20 cellular contexts compared by ENCODE assay signal in the genomic region with DNA sequence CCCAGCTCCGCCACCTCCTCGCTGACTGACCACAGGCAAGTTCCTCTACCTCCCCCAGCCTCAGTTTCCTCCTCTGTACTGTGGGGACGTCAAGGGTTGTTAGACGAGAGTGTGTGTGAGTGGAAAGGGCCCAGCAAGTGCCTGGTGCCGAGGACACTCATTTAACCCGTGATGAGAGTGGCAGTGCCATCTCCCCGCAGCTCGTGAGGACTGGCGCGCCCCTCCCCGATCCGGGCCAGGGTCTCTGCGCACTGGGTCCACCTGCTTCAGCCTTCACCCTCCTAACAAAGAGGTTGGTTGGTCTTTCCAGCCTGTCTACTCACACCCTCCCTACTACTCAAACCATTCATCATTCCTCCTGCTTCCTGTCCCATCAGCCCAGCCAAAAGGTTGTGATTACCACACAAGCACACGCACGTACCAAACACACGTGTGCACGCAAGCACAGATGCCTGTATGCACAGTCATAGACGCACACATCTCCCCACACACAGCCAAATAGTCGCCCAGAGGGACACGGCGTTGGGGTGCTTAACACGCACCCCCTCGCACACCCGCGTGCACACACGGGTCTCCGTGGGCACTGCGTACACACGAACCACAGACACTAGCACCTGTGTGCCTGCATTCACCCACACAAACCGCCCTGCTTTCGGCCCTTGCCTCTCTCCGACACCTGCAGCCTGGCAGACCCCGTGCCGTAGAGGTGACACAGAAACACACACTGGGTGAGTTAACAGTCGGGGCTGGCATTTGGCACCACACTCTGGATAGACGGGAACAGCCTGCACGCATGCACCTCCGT. TPM values are rescaled to one million over a fixed set of nuclear protein-coding genes. Genes with fewer than 3 reads are reported as not detected.
DNase-seq lines count a peak whose midpoint lies in the region; ATAC-seq and TF ChIP-seq lines count a peak whose summit lies in the region.
"Had no signal": no experiment of that assay in that cellular context is flagged by ENCODE, and none has a peak within 500 bp of the region (broad histone marks: within the 10 kb centered on the region; RNA-seq: fewer than 3 reads in every experiment).

No MANE protein-coding gene starts in this region.

- no peak overlapping the region for H3K14ac ChIP-seq in IMR-90 (replicated peaks; ENCODE audit: low read depth, low read length)

- H4K8ac ChIP-seq in IMR-90 (ENCODE audit: low read depth in 2 of 2, low read length in 2 of 2) = no peak overlapping the region

- no peaks in the 10 kb centered on the region for H4K20me1 ChIP-seq in IMR-90 (ENCODE audit: insufficient read depth, low read length)

- no peak for TF ChIP-seq EP300 in sigmoid colon (IDR thresholded peaks at IDR 0.05)

- no TSS peak for BruUV-seq in IMR-90 (replicated peaks; lab: Mats Ljungman, UMichigan)

- intact Hi-C loops in IMR-90 (cut with micrococcal nuclease) = loop anchor here (1.0 kb wide), 1 partner anchor 223 kb away; no protein-coding TSS in a partner anchor
- intact Hi-C loops in sigmoid colon (cut with DNase I) = loop anchor here (1.0 kb wide), 1 partner anchor 223 kb away; no protein-coding TSS in a partner anchor
- intact Hi-C loops in upper lobe of right lung (cut with DNase I) = loop anchor here (5.0 kb wide), 1 partner anchor 223 kb away; no protein-coding TSS in a partner anchor

- H4K5ac ChIP-seq in IMR-90 (ENCODE audit: low read depth, low read length) = no peak overlapping the region

- H3K18ac ChIP-seq in IMR-90 (ENCODE audit: low read depth, low read length) = no peak overlapping the region

- H2AK5ac ChIP-seq in IMR-90 (ENCODE audit: low read depth, low read length) = no peak overlapping the region

- H3K4me1 ChIP-seq in IMR-90 (ENCODE audit: control insufficient read depth, insufficient read depth, low read length) (no peaks in the 10 kb centered on the region), sigmoid colon (peaks cover 0 to 5% (median 0%) of the 10 kb centered on the region in 4 donors), upper lobe of right lung (no peaks in the 10 kb centered on the region)

- WGBS in IMR-90 (ENCODE audit: extremely low coverage in 2 of 2, insufficient read length in 1 of 2), 2 experiments = 23% methylated on average over 6 of the region's 38 CpGs; no CpG with 5 or more reads in 1 of the 2 experiments
- WGBS in sigmoid colon, 2 donors = 73% methylated on average over 38 of the region's 38 CpGs

- no peak for TF ChIP-seq RAD21 in IMR-90 (IDR thresholded peaks at IDR 0.05; ENCODE audit: low read length)

- no peak overlapping the region for H3K27ac Mint-ChIP-seq in activated naive CD8-positive, alpha-beta T cell treated with anti-CD3 and anti-CD28 coated beads, Interleukin-2, amount 10 ng/mL, durations not matched to agents 7 days and 5 days
- H3K27ac Mint-ChIP-seq in activated naive CD8-positive, alpha-beta T cell treated with anti-CD3 and anti-CD28 coated beads for 36 hours = no peak overlapping the region
- no peak overlapping the region for H3K27ac Mint-ChIP-seq in mesothelial cell of epicardium
- H3K27ac Mint-ChIP-seq: progenitor cell of endocrine pancreas had no signal

- no peak overlapping the region for H3K23ac ChIP-seq in IMR-90 (ENCODE audit: low read depth, low read length)

- H3K9ac ChIP-seq in IMR-90 (ENCODE audit: low read depth, low read length) = no peak overlapping the region

- no peaks in the 10 kb centered on the region for H3K4me1 Mint-ChIP-seq in activated naive CD8-positive, alpha-beta T cell treated with anti-CD3 and anti-CD28 coated beads, Interleukin-2, amount 10 ng/mL, durations not matched to agents 7 days and 5 days
- H3K4me1 Mint-ChIP-seq in activated naive CD8-positive, alpha-beta T cell treated with anti-CD3 and anti-CD28 coated beads for 36 hours = peaks cover 1% of the 10 kb centered on the region
- H3K4me1 Mint-ChIP-seq in mesothelial cell of epicardium = no peaks in the 10 kb centered on the region

- no peak for ATAC-seq in activated naive CD8-positive, alpha-beta T cell treated with anti-CD3 and anti-CD28 coated beads, Interleukin-2, amount 10 ng/mL, durations not matched to agents 7 days and 5 days (ENCODE audit: low read depth)
- ATAC-seq in IMR-90 (ENCODE audit: low read depth) = no peak; the same call in 1 of the 2 replicates
- ATAC-seq in upper lobe of right lung = no peak

- no peak overlapping the region for H3K4me2 ChIP-seq in IMR-90 (ENCODE audit: low read depth, low read length)

- POLR2A ChIA-PET in activated naive CD8-positive, alpha-beta T cell treated with anti-CD3 and anti-CD28 coated beads, Interleukin-2, amount 10 ng/mL, durations not matched to agents 7 days and 5 days (lab: Charles Lee) = no interaction called here
- POLR2A ChIA-PET in IMR-90 (lab: Charles Lee; ENCODE audit: unreplicated experiment) = no interaction called here

- TF ChIP-seq CTCF in IMR-90 (conservative IDR thresholded peaks at IDR 0.05; ENCODE audit: low read depth, low read length) (no peak), epithelial cell of esophagus (IDR thresholded peaks at IDR 0.05; ENCODE audit: insufficient read depth, low read depth, low read length, missing control alignments) (no peak), sigmoid colon (IDR thresholded peaks at IDR 0.05) (no peak), upper lobe of right lung (IDR thresholded peaks at IDR 0.05) (no peak), mesothelial cell of epicardium (IDR thresholded peaks at IDR 0.05; ENCODE audit: unreplicated experiment) (no peak)

- H3K36me3 ChIP-seq in IMR-90 (ENCODE audit: control insufficient read depth, insufficient read depth, low read length) (no peaks in the 10 kb centered on the region), sigmoid colon (no peaks in the 10 kb centered on the region), upper lobe of right lung (no peaks in the 10 kb centered on the region)
- H3K36me3 ChIP-seq: esophagus muscularis mucosa, tibial artery had no signal

- in situ Hi-C loops in IMR-90 (cut with MboI; ENCODE audit: low sequenced_read_pairs) = loop anchor here (5.0 kb wide), 1 partner anchor 223 kb away; no protein-coding TSS in a partner anchor

- no peak overlapping the region for H4K91ac ChIP-seq in IMR-90 (ENCODE audit: insufficient read depth, low read depth, low read length)

- no peak overlapping the region for H3K27ac ChIP-seq in IMR-90 (ENCODE audit: insufficient read depth, low read length)
- H3K27ac ChIP-seq in sigmoid colon = no peak overlapping the region
- no peak overlapping the region for H3K27ac ChIP-seq in upper lobe of right lung
- H3K27ac ChIP-seq: esophagus muscularis mucosa, tibial artery had no signal

- H3K4me3 Mint-ChIP-seq in activated naive CD8-positive, alpha-beta T cell treated with anti-CD3 and anti-CD28 coated beads, Interleukin-2, amount 10 ng/mL, durations not matched to agents 7 days and 5 days = no peak overlapping the region
- H3K4me3 Mint-ChIP-seq in activated naive CD8-positive, alpha-beta T cell treated with anti-CD3 and anti-CD28 coated beads for 36 hours = no peak overlapping the region
- H3K4me3 Mint-ChIP-seq in mesothelial cell of epicardium = no peak overlapping the region

- no peaks in the 10 kb centered on the region for H3K9me1 ChIP-seq in IMR-90 (ENCODE audit: insufficient read depth, low read length)

- peak overlapping the region; percentile 7 for H2AK9ac ChIP-seq in IMR-90 (replicated peaks; ENCODE audit: low read depth, low read length, poor library complexity)

- H3K79me1 ChIP-seq in IMR-90 (ENCODE audit: low read depth in 1 of 2, low read length in 2 of 2) = no peaks in the 10 kb centered on the region

- H3K27me3 ChIP-seq in IMR-90 (ENCODE audit: control insufficient read depth, insufficient read depth, low read length) = peaks cover 21% of the 10 kb centered on the region; the same call in 1 of the 2 replicates
- H3K27me3 ChIP-seq in sigmoid colon = peaks cover 4 to 55% (median 28%) of the 10 kb centered on the region in 3 donors
- peaks cover 35% of the 10 kb centered on the region for H3K27me3 ChIP-seq in upper lobe of right lung

- H3K36me3 Mint-ChIP-seq in activated naive CD8-positive, alpha-beta T cell treated with anti-CD3 and anti-CD28 coated beads, Interleukin-2, amount 10 ng/mL, durations not matched to agents 7 days and 5 days = no peaks in the 10 kb centered on the region
- no peaks in the 10 kb centered on the region for H3K36me3 Mint-ChIP-seq in activated naive CD8-positive, alpha-beta T cell treated with anti-CD3 and anti-CD28 coated beads for 36 hours
- H3K36me3 Mint-ChIP-seq in mesothelial cell of epicardium = no peaks in the 10 kb centered on the region

- no peak overlapping the region for H2BK20ac ChIP-seq in IMR-90 (ENCODE audit: low read depth, low read length)

- H3K4me3 ChIP-seq in IMR-90 (ENCODE audit: insufficient read depth, low read depth, low read length) (no peak overlapping the region), epithelial cell of esophagus (ENCODE audit: low read length) (no peak overlapping the region), sigmoid colon (no peak overlapping the region), upper lobe of right lung (no peak overlapping the region)
- H3K4me3 ChIP-seq: esophagus muscularis mucosa, tibial artery had no signal

- no peak overlapping the region for H3K56ac ChIP-seq in IMR-90 (ENCODE audit: extremely low read depth, insufficient read depth, low read length)

- H3K4ac ChIP-seq in IMR-90 (ENCODE audit: low read depth, low read length) = no peak overlapping the region

- DNase-seq in activated naive CD8-positive, alpha-beta T cell treated with anti-CD3 and anti-CD28 coated beads, Interleukin-2, amount 10 ng/mL, durations not matched to agents 7 days and 5 days = peak; percentile 33
- DNase-seq in activated naive CD8-positive, alpha-beta T cell treated with anti-CD3 and anti-CD28 coated beads for 36 hours = no peak
- DNase-seq in IMR-90 = no peak
- DNase-seq in epithelial cell of esophagus (ENCODE audit: low read depth) = peak; percentile 4
- peak; percentile 36 for DNase-seq in sigmoid colon
- no peak for DNase-seq in upper lobe of right lung
- DNase-seq in NCI-H345 (lab: John Stamatoyannopoulos, UW) = no peak
- no peak for DNase-seq in mesothelial cell of epicardium (ENCODE audit: low spot score in 2 of 2, unreplicated experiment in 2 of 2)
- DNase-seq: activated gamma-delta T cell had no signal

- no peak overlapping the region for H2BK15ac ChIP-seq in IMR-90 (ENCODE audit: low read depth, low read length)

- no peak overlapping the region for H2BK120ac ChIP-seq in IMR-90 (ENCODE audit: low read depth, low read length)

- peak overlapping the region; percentile 68 for H2AFZ ChIP-seq in IMR-90 (replicated peaks; ENCODE audit: low read length, poor library complexity)

- H3K9me3 Mint-ChIP-seq in activated naive CD8-positive, alpha-beta T cell treated with anti-CD3 and anti-CD28 coated beads, Interleukin-2, amount 10 ng/mL, durations not matched to agents 7 days and 5 days = no peaks in the 10 kb centered on the region
- no peaks in the 10 kb centered on the region for H3K9me3 Mint-ChIP-seq in activated naive CD8-positive, alpha-beta T cell treated with anti-CD3 and anti-CD28 coated beads for 36 hours
- H3K9me3 Mint-ChIP-seq in mesothelial cell of epicardium = no peaks in the 10 kb centered on the region

- no peak for TF ChIP-seq POLR2A in IMR-90 (IDR thresholded peaks at IDR 0.05; ENCODE audit: low read depth, low read length)
- no peak for TF ChIP-seq POLR2A in sigmoid colon (IDR thresholded peaks at IDR 0.05)

- H3K9me3 ChIP-seq in IMR-90 (ENCODE audit: control insufficient read depth, insufficient read depth, low read length) (no peaks in the 10 kb centered on the region), sigmoid colon (no peaks in the 10 kb centered on the region), upper lobe of right lung (no peaks in the 10 kb centered on the region)
- H3K9me3 ChIP-seq: esophagus muscularis mucosa, tibial artery had no signal

- CTCF ChIA-PET in IMR-90 (lab: Yijun Ruan, JAX) = interaction anchor here (0.8 to 3.1 kb wide), 5 partner anchors 9 to 223 kb away, joined by 3 to 13 read pairs (median 4); no protein-coding TSS in a partner anchor

- no peak overlapping the region for H2BK5ac ChIP-seq in IMR-90 (ENCODE audit: low read depth, low read length, poor library complexity, severe bottlenecking)

- peaks cover 20% of the 10 kb centered on the region for H3K27me3 Mint-ChIP-seq in activated naive CD8-positive, alpha-beta T cell treated with anti-CD3 and anti-CD28 coated beads, Interleukin-2, amount 10 ng/mL, durations not matched to agents 7 days and 5 days
- peaks cover 38% of the 10 kb centered on the region for H3K27me3 Mint-ChIP-seq in activated naive CD8-positive, alpha-beta T cell treated with anti-CD3 and anti-CD28 coated beads for 36 hours
- H3K27me3 Mint-ChIP-seq in mesothelial cell of epicardium (ENCODE audit: low read depth) = peaks cover 68% of the 10 kb centered on the region

- dilution Hi-C loops in IMR-90 (cut with HindIII; ENCODE audit: low sequenced_read_pairs, unreplicated experiment) = no loop called here

RNA-seq across cellular contexts. Expression of gene TAS1R2, which starts 39.3 kb away (rescaled TPM):
- total RNA-seq in activated naive CD8-positive, alpha-beta T cell treated with anti-CD3 and anti-CD28 coated beads, Interleukin-2, amount 10 ng/mL, durations not matched to agents 7 days and 5 days = not detected
- total RNA-seq in activated naive CD8-positive, alpha-beta T cell treated with anti-CD3 and anti-CD28 coated beads for 36 hours = not detected
- total RNA-seq in IMR-90 (2012; rRNA removed) (not detected in 2 replicates), sigmoid colon (not detected), upper lobe of right lung (not detected), mesothelial cell of epicardium (not detected in 3 replicates)
- polyA plus RNA-seq in IMR-90 (2012; rRNA removed) (not detected in 2 replicates), sigmoid colon (not detected)
- not detected in 2 replicates for polyA plus RNA-seq in IMR-90 (2012; cell fraction: cytosol; rRNA removed)
- not detected in 2 replicates for polyA plus RNA-seq in IMR-90 (2012; cell fraction: nucleus; rRNA removed; ENCODE audit: low replicate concordance)
- total RNA-seq: dermis microvascular lymphatic vessel endothelial cell; esophagus muscularis mucosa; frontal cortex; HT-29; kidney epithelial cell; liver; M059J; progenitor cell of endocrine pancreas; T-helper 2 cell treated with Interferon-gamma antibody and Interleukin-4, amounts not matched to agents 100 ng/mL and 5 ng/mL, for 36 hours had no signal
- polyA plus RNA-seq: BJ, liver had no signal

Comparison
In these comparisons a context has a peak if more than half of its experiments do, and no peak if none do; other contexts are left out.
1. DNase-seq: peak in activated naive CD8-positive, alpha-beta T cell treated with anti-CD3 and anti-CD28 coated beads, Interleukin-2, amount 10 ng/mL, durations not matched to agents 7 days and 5 days (single experiment), epithelial cell of esophagus (single experiment) and sigmoid colon (single experiment); none in activated naive CD8-positive, alpha-beta T cell treated with anti-CD3 and anti-CD28 coated beads for 36 hours (single experiment), IMR-90 (single experiment), upper lobe of right lung (single experiment), NCI-H345 (single experiment) and mesothelial cell of epicardium (0 of 2).